In genomic region chr14:77681196-77682157, GRCh38 we compare ENCODE assay signal across 13 cellular contexts. TPM values are rescaled to one million over a fixed set of nuclear protein-coding genes. Genes with fewer than 3 reads are reported as not detected.
DNase-seq lines count a peak whose midpoint lies in the region; ATAC-seq and TF ChIP-seq lines count a peak whose summit lies in the region.
"Had no signal": no experiment of that assay in that cellular context is flagged by ENCODE, and none has a peak within 500 bp of the region (broad histone marks: within the 10 kb centered on the region; RNA-seq: fewer than 3 reads in every experiment).

No MANE protein-coding gene starts in this region.

- H3K36me3 ChIP-seq in colonic mucosa (no peaks in the 10 kb centered on the region), prostate gland (no peaks in the 10 kb centered on the region)

- H3K9ac ChIP-seq in colonic mucosa (ENCODE audit: low read depth in 2 of 2, low read length in 2 of 2), result no peak overlapping the region

- H3K27me3 ChIP-seq in colonic mucosa (no peaks in the 10 kb centered on the region), prostate gland (replicated peaks; ENCODE audit: insufficient read depth) (no peaks in the 10 kb centered on the region)
- H3K27me3 ChIP-seq: spleen had no signal

- H3K9me3 ChIP-seq in colonic mucosa, result no peaks in the 10 kb centered on the region
- H3K9me3 ChIP-seq in prostate gland, result no peaks in the 10 kb centered on the region
- H3K9me3 ChIP-seq: spleen had no signal

- no peak overlapping the region for H3K27ac Mint-ChIP-seq in activated T-helper 2 cell treated with anti-CD3 and anti-CD28 coated beads, Interferon-gamma antibody, Interleukin-2, Interleukin-4, amounts not matched to agents 10 μg/mL and 5 μg/mL and 100 μg/mL, durations not matched to agents 14 hours and 24 hours and 36 hours
- H3K27ac Mint-ChIP-seq: memory B cell; stimulated activated memory B cell treated with anti-CD40 and anti-IgM and Interleukin-4, amounts not matched to agents 10 μg/mL and 1 μg/mL and 100 μg/mL, for 72 hours had no signal

- peaks cover 13% of the 10 kb centered on the region for H3K4me1 Mint-ChIP-seq in activated T-helper 2 cell treated with anti-CD3 and anti-CD28 coated beads, Interferon-gamma antibody, Interleukin-2, Interleukin-4, amounts not matched to agents 10 μg/mL and 5 μg/mL and 100 μg/mL, durations not matched to agents 14 hours and 24 hours and 36 hours (ENCODE audit: low read depth)
- H3K4me1 Mint-ChIP-seq: memory B cell; stimulated activated memory B cell treated with anti-CD40 and anti-IgM and Interleukin-4, amounts not matched to agents 10 μg/mL and 1 μg/mL and 100 μg/mL, for 72 hours had no signal

- no peak for ATAC-seq in HG02973 (IDR thresholded peaks at IDR 0.05; ENCODE audit: unreplicated experiment)
- ATAC-seq: HCT116; stimulated activated memory B cell treated with anti-CD40 and anti-IgM and Interleukin-4, amounts not matched to agents 10 μg/mL and 1 μg/mL and 100 μg/mL, for 72 hours had no signal

- H3K9me3 Mint-ChIP-seq in activated T-helper 2 cell treated with anti-CD3 and anti-CD28 coated beads, Interferon-gamma antibody, Interleukin-2, Interleukin-4, amounts not matched to agents 10 μg/mL and 5 μg/mL and 100 μg/mL, durations not matched to agents 14 hours and 24 hours and 36 hours, result no peaks in the 10 kb centered on the region
- H3K9me3 Mint-ChIP-seq: memory B cell; stimulated activated memory B cell treated with anti-CD40 and anti-IgM and Interleukin-4, amounts not matched to agents 10 μg/mL and 1 μg/mL and 100 μg/mL, for 72 hours had no signal

- H3K27ac ChIP-seq in colonic mucosa (peak overlapping the region; percentile 64), prostate gland (peak overlapping the region; percentile 1 to 73)
- H3K27ac ChIP-seq: spleen had no signal

- TF ChIP-seq CTCF in colonic mucosa (IDR thresholded peaks at IDR 0.05) (no peak), prostate gland (IDR thresholded peaks at IDR 0.05) (no peak)

- TF ChIP-seq POLR2A in prostate gland (IDR thresholded peaks at IDR 0.05), result no peak

- 49% methylated on average over 7 of the region's 7 CpGs for WGBS in prostate gland

- H3K27me3 Mint-ChIP-seq in activated T-helper 2 cell treated with anti-CD3 and anti-CD28 coated beads, Interferon-gamma antibody, Interleukin-2, Interleukin-4, amounts not matched to agents 10 μg/mL and 5 μg/mL and 100 μg/mL, durations not matched to agents 14 hours and 24 hours and 36 hours (ENCODE audit: low read depth), result no peaks in the 10 kb centered on the region
- H3K27me3 Mint-ChIP-seq: memory B cell; stimulated activated memory B cell treated with anti-CD40 and anti-IgM and Interleukin-4, amounts not matched to agents 10 μg/mL and 1 μg/mL and 100 μg/mL, for 72 hours had no signal

- H3K4me3 Mint-ChIP-seq in activated T-helper 2 cell treated with anti-CD3 and anti-CD28 coated beads, Interferon-gamma antibody, Interleukin-2, Interleukin-4, amounts not matched to agents 10 μg/mL and 5 μg/mL and 100 μg/mL, durations not matched to agents 14 hours and 24 hours and 36 hours (ENCODE audit: low read depth), result no peak overlapping the region
- H3K4me3 Mint-ChIP-seq: memory B cell; stimulated activated memory B cell treated with anti-CD40 and anti-IgM and Interleukin-4, amounts not matched to agents 10 μg/mL and 1 μg/mL and 100 μg/mL, for 72 hours had no signal

- peaks cover 39% of the 10 kb centered on the region for H3K36me3 Mint-ChIP-seq in activated T-helper 2 cell treated with anti-CD3 and anti-CD28 coated beads, Interferon-gamma antibody, Interleukin-2, Interleukin-4, amounts not matched to agents 10 μg/mL and 5 μg/mL and 100 μg/mL, durations not matched to agents 14 hours and 24 hours and 36 hours (ENCODE audit: low read depth)

- H3K4me3 ChIP-seq in colonic mucosa (no peak overlapping the region), prostate gland (no peak overlapping the region)
- H3K4me3 ChIP-seq: spleen had no signal

- H3K4me1 ChIP-seq in colonic mucosa (peaks cover 5% of the 10 kb centered on the region), prostate gland (replicated peaks) (no peaks in the 10 kb centered on the region)
- H3K4me1 ChIP-seq: spleen had no signal

- peak; percentile 34 for DNase-seq in EL
- DNase-seq in NCI-H2171 treated with DMSO at 0.1 percent for 48 hours (lab: John Stamatoyannopoulos, UW), result peak; percentile 77
- DNase-seq in colonic mucosa, result peak; percentile 78
- DNase-seq in prostate gland (ENCODE audit: low spot score), result peak; percentile 42
- DNase-seq in GM19238 (ENCODE audit: insufficient read length, low spot score), result no peak
- DNase-seq in stimulated activated CD8-positive, alpha-beta memory T cell treated with anti-CD3 and anti-CD28 coated beads, Interleukin-4, amount 100 ng/mL, for 48 hours, result no peak
- DNase-seq in activated T-helper 2 cell treated with anti-CD3 and anti-CD28 coated beads, Interferon-gamma antibody, Interleukin-2, Interleukin-4, amounts not matched to agents 10 μg/mL and 5 μg/mL and 100 μg/mL, durations not matched to agents 14 hours and 24 hours and 36 hours (ENCODE audit: low spot score), result no peak
- DNase-seq: amniotic stem cell, spleen had no signal

- intact Hi-C loops in colonic mucosa (cut with DNase I), result no loop called here
- intact Hi-C loops in prostate gland (cut with DNase I), result no loop called here
- intact Hi-C loops in activated T-helper 2 cell treated with anti-CD3 and anti-CD28 coated beads, Interferon-gamma antibody, Interleukin-2, Interleukin-4, amounts not matched to agents 10 μg/mL and 5 μg/mL and 100 μg/mL, durations not matched to agents 14 hours and 24 hours and 36 hours (cut with micrococcal nuclease), result no loop called here

RNA-seq across cellular contexts. Expression of gene ALKBH1, which starts 26.3 kb away (rescaled TPM):
- 10 to 100 TPM; 11.5 to 13.3 TPM for total RNA-seq in colonic mucosa
- 10 to 100 TPM; 12.5 to 20.4 TPM for total RNA-seq in prostate gland
- 14.6 and 15.3 TPM in 2 replicates for total RNA-seq in activated T-helper 2 cell treated with anti-CD3 and anti-CD28 coated beads, Interferon-gamma antibody, Interleukin-2, Interleukin-4, amounts not matched to agents 10 μg/mL and 5 μg/mL and 100 μg/mL, durations not matched to agents 14 hours and 24 hours and 36 hours

RNA-seq across cellular contexts. Expression of gene SLIRP, which starts 26.4 kb away (rescaled TPM):
- 100 to 1,000 TPM; 107 to 194 TPM for total RNA-seq in colonic mucosa
- total RNA-seq in prostate gland, result 100 to 1,000 TPM; 126 to 341 TPM
- total RNA-seq in activated T-helper 2 cell treated with anti-CD3 and anti-CD28 coated beads, Interferon-gamma antibody, Interleukin-2, Interleukin-4, amounts not matched to agents 10 μg/mL and 5 μg/mL and 100 μg/mL, durations not matched to agents 14 hours and 24 hours and 36 hours, result 133 and 145 TPM in 2 replicates

Comparison
In these comparisons a context has a peak if more than half of its experiments do, and no peak if none do; other contexts are left out.
1. DNase-seq: peak in EL (single experiment), NCI-H2171 treated with DMSO at 0.1 percent for 48 hours (single experiment), colonic mucosa (single experiment) and prostate gland (single experiment); none in GM19238 (single experiment), stimulated activated CD8-positive, alpha-beta memory T cell treated with anti-CD3 and anti-CD28 coated beads, Interleukin-4, amount 100 ng/mL, for 48 hours (single experiment) and activated T-helper 2 cell treated with anti-CD3 and anti-CD28 coated beads, Interferon-gamma antibody, Interleukin-2, Interleukin-4, amounts not matched to agents 10 μg/mL and 5 μg/mL and 100 μg/mL, durations not matched to agents 14 hours and 24 hours and 36 hours (single experiment).